In genomic region chr12:14842315-14842714, GRCh38 we compare ENCODE assay signal across 19 cellular contexts. TPM values are rescaled to one million over a fixed set of nuclear protein-coding genes. Genes with fewer than 3 reads are reported as not detected.
DNase-seq lines count a peak whose midpoint lies in the region; ATAC-seq and TF ChIP-seq lines count a peak whose summit lies in the region.
"Had no signal": no experiment of that assay in that cellular context is flagged by ENCODE, and none has a peak within 500 bp of the region (broad histone marks: within the 10 kb centered on the region; RNA-seq: fewer than 3 reads in every experiment).

No MANE protein-coding gene starts in this region.

- TF ChIP-seq EP300 in gastroesophageal sphincter (IDR thresholded peaks at IDR 0.05), result no peak

- H3K4me1 ChIP-seq in heart right ventricle (peaks cover 7 to 63% (median 46%) of the 10 kb centered on the region in 9 donors), gastroesophageal sphincter (peaks cover 14 to 57% (median 21%) of the 10 kb centered on the region in 3 donors), parathyroid adenoma (no peaks in the 10 kb centered on the region), upper lobe of right lung (peaks cover 37% of the 10 kb centered on the region), A673 (ENCODE audit: insufficient read depth, low read length, poor library complexity, severe bottlenecking) (no peaks in the 10 kb centered on the region)
- H3K4me1 ChIP-seq: neural progenitor cell, Peyer's patch had no signal

- H3K9me3 ChIP-seq in heart right ventricle, result no peaks in the 10 kb centered on the region
- no peaks in the 10 kb centered on the region for H3K9me3 ChIP-seq in gastroesophageal sphincter
- H3K9me3 ChIP-seq in parathyroid adenoma (ENCODE audit: control insufficient read depth, low read length), result no peaks in the 10 kb centered on the region
- no peaks in the 10 kb centered on the region for H3K9me3 ChIP-seq in upper lobe of right lung
- H3K9me3 ChIP-seq in A673 (ENCODE audit: low read depth, low read length, poor library complexity, severe bottlenecking), result no peaks in the 10 kb centered on the region
- H3K9me3 ChIP-seq: Peyer's patch had no signal

- H3K9ac ChIP-seq in parathyroid adenoma, result no peak overlapping the region
- H3K9ac ChIP-seq: neural progenitor cell had no signal

- CTCF ChIA-PET in A673 (lab: Charles Lee), result no interaction called here

- H3K27ac ChIP-seq in heart right ventricle (peak overlapping the region; percentile 67 to 82 (median 73)), gastroesophageal sphincter (peak overlapping the region; percentile 44 to 69 (median 56)), parathyroid adenoma (peak overlapping the region; percentile 29), upper lobe of right lung (peak overlapping the region; percentile 55), A673 (ENCODE audit: low read depth, low read length, poor library complexity, severe bottlenecking) (no peak overlapping the region)
- H3K27ac ChIP-seq: foreskin keratinocyte, neural progenitor cell had no signal

- WGBS in heart right ventricle, 2 donors, result 64 to 75% methylated on average over 3 of the region's 3 CpGs
- WGBS in gastroesophageal sphincter (ENCODE audit: low coverage in 1 of 2), 2 donors, result 71 to 79% methylated on average over 3 of the region's 3 CpGs

- no peak for TF ChIP-seq POLR2A in gastroesophageal sphincter (IDR thresholded peaks at IDR 0.05)

- H3K4me3 ChIP-seq in heart right ventricle, result peak overlapping the region in 9 of 10 donors; percentile 1 to 42 (median 33)
- no peak overlapping the region for H3K4me3 ChIP-seq in gastroesophageal sphincter
- no peak overlapping the region for H3K4me3 ChIP-seq in parathyroid adenoma (ENCODE audit: low read depth, low read length)
- H3K4me3 ChIP-seq in upper lobe of right lung, result peak overlapping the region; percentile 25
- no peak overlapping the region for H3K4me3 ChIP-seq in A673 (ENCODE audit: low read depth, low read length, poor library complexity, severe bottlenecking)
- H3K4me3 ChIP-seq: neural progenitor cell had no signal

- no peak overlapping the region for H2AFZ ChIP-seq in parathyroid adenoma
- H2AFZ ChIP-seq: neural progenitor cell had no signal

- H3K4me2 ChIP-seq in parathyroid adenoma (ENCODE audit: low read length), result no peak overlapping the region
- H3K4me2 ChIP-seq: neural progenitor cell had no signal

- ATAC-seq in heart right ventricle (no peak), left cardiac atrium (no peak), gastroesophageal sphincter (no peak), upper lobe of right lung (no peak)

- H3K79me2 ChIP-seq in parathyroid adenoma, result no peaks in the 10 kb centered on the region

- POLR2A ChIA-PET in A673 (lab: Charles Lee; ENCODE audit: low non-redundant PET), result no interaction called here

- DNase-seq in heart right ventricle (no peak), left cardiac atrium (no peak), upper lobe of right lung (no peak), NAMALWA (ENCODE audit: low spot score) (no peak), A673 (ENCODE audit: low spot score) (no peak), NCI-H2029 (lab: John Stamatoyannopoulos, UW) (no peak)
- DNase-seq: activated CD4-positive, alpha-beta memory T cell treated with anti-CD3 and anti-CD28 coated beads for 36 hours; CD4-positive, alpha-beta T cell; central memory CD4-positive, alpha-beta T cell; NCI-H2081 treated with DMSO at 0.1 percent for 48 hours; Peyer's patch; stimulated activated CD4-positive, alpha-beta T cell treated with anti-CD3 and anti-CD28 coated beads, Interleukin-4, amount 100 ng/mL, for 4 hours had no signal

- H3K27me3 ChIP-seq in heart right ventricle (no peaks in the 10 kb centered on the region), gastroesophageal sphincter (no peaks in the 10 kb centered on the region), parathyroid adenoma (ENCODE audit: control insufficient read depth, insufficient read depth, low read length) (no peaks in the 10 kb centered on the region), upper lobe of right lung (no peaks in the 10 kb centered on the region), A673 (replicated peaks; ENCODE audit: insufficient read depth, low read depth, low read length, poor library complexity) (no peaks in the 10 kb centered on the region)
- H3K27me3 ChIP-seq: foreskin keratinocyte, neural progenitor cell, Peyer's patch had no signal

- TF ChIP-seq CTCF in heart right ventricle (IDR thresholded peaks at IDR 0.05) (no peak), gastroesophageal sphincter (IDR thresholded peaks at IDR 0.05) (no peak), parathyroid adenoma (IDR thresholded peaks at IDR 0.05) (no peak), upper lobe of right lung (IDR thresholded peaks at IDR 0.05) (no peak), A673 (conservative IDR thresholded peaks at IDR 0.05; ENCODE audit: low read depth, low read length) (no peak)

- BruUV-seq in A673 (replicated peaks; lab: Mats Ljungman, UMichigan), result no TSS peak

- intact Hi-C loops in heart right ventricle (cut with DNase I) (loop anchor here in 6 of 10 donors (2.0 to 10.0 kb wide), 9 partner anchors 40 to 432 kb away; partner anchors contain the start of genes C12orf60 (in 2 of the 6), RERG (in 2 of the 6), WBP11 (in 2 of the 6) and MGP (in 1 of the 6)), left cardiac atrium (cut with DNase I) (loop anchor here in 1 of 2 donors (10.0 kb wide), 1 partner anchor 382 kb away; the partner anchor contains the start of gene RERG), upper lobe of right lung (cut with DNase I) (no loop called here), A673 (cut with micrococcal nuclease; ENCODE audit: unreplicated experiment) (loop anchor here (5.0 to 10.0 kb wide), 2 partner anchors 312 to 685 kb away; no protein-coding TSS in a partner anchor)

- no peaks in the 10 kb centered on the region for H3K36me3 ChIP-seq in heart right ventricle
- H3K36me3 ChIP-seq in gastroesophageal sphincter, result no peaks in the 10 kb centered on the region
- no peaks in the 10 kb centered on the region for H3K36me3 ChIP-seq in parathyroid adenoma (ENCODE audit: control insufficient read depth, insufficient read depth, low read length)
- no peaks in the 10 kb centered on the region for H3K36me3 ChIP-seq in upper lobe of right lung
- H3K36me3 ChIP-seq in A673 (ENCODE audit: insufficient read depth, low read length, poor library complexity, severe bottlenecking), result no peaks in the 10 kb centered on the region
- H3K36me3 ChIP-seq: neural progenitor cell, Peyer's patch had no signal

RNA-seq across cellular contexts. Expression of gene ART4, which starts 1.0 kb away (rescaled TPM):
- total RNA-seq in heart right ventricle (1 to 10 TPM in 9 of 10 donors, under 1 TPM in 1; 0.72 to 3.9 (median 2.8) TPM), left cardiac atrium (10 to 100 TPM in 1 of 2 donors, 1 to 10 TPM in 1; 5.4 to 11.8 TPM), gastroesophageal sphincter (1 to 10 TPM in 1 of 4 donors, under 1 TPM in 3; 0.13 to 1.7 (median 0.62) TPM), upper lobe of right lung (5.7 TPM), A673 (2021) (not detected in 2 replicates)
- 1 to 10 TPM; 1.3 to 2.7 TPM for polyA plus RNA-seq in heart right ventricle
- total RNA-seq: activated CD4-positive, alpha-beta memory T cell treated with anti-CD3 and anti-CD28 coated beads for 36 hours; CD4-positive, alpha-beta T cell; foreskin keratinocyte had no signal
- polyA plus RNA-seq: foreskin keratinocyte, IgD-negative memory B cell had no signal

RNA-seq across cellular contexts. Expression of gene SMCO3, which starts 28.3 kb away (rescaled TPM):
- under 1 TPM in 5 of 10 donors, not detected in 5; 0.10 to 0.24 (median 0.12) TPM for total RNA-seq in heart right ventricle
- 1 to 10 TPM in 1 of 2 donors, under 1 TPM in 1; 0.14 to 1.3 TPM for polyA plus RNA-seq in heart right ventricle
- total RNA-seq in left cardiac atrium, result under 1 TPM; 0.29 to 0.44 TPM
- total RNA-seq in gastroesophageal sphincter, result under 1 TPM in 3 of 4 donors, not detected in 1; 0.13 to 0.57 (median 0.31) TPM
- total RNA-seq in upper lobe of right lung, result 1.9 TPM
- not detected in 2 replicates for total RNA-seq in A673 (2021)
- total RNA-seq: activated CD4-positive, alpha-beta memory T cell treated with anti-CD3 and anti-CD28 coated beads for 36 hours; CD4-positive, alpha-beta T cell; foreskin keratinocyte; mesenteric fat pad; Peyer's patch; ureter had no signal
- polyA plus RNA-seq: foreskin keratinocyte, IgD-negative memory B cell had no signal

RNA-seq across cellular contexts. Expression of gene C12orf60, which starts 38.8 kb away (rescaled TPM):
- 1 to 10 TPM; 1.2 to 5.8 (median 3.7) TPM for total RNA-seq in heart right ventricle
- polyA plus RNA-seq in heart right ventricle, result 1 to 10 TPM; 3.4 to 5.5 TPM
- 1 to 10 TPM in 1 of 2 donors, under 1 TPM in 1; 0.94 to 1.1 TPM for total RNA-seq in left cardiac atrium
- total RNA-seq in gastroesophageal sphincter, result 1 to 10 TPM in 2 of 4 donors, under 1 TPM in 2; 0.40 to 1.5 (median 1.0) TPM
- total RNA-seq in upper lobe of right lung, result 0.17 TPM
- 1.9 and 2.2 TPM in 2 replicates for total RNA-seq in A673 (2021)

RNA-seq across cellular contexts. Expression of gene WBP11, which starts 39.0 kb away (rescaled TPM):
- total RNA-seq in heart right ventricle (10 to 100 TPM; 47.6 to 62.3 (median 56.0) TPM), left cardiac atrium (10 to 100 TPM; 41.0 to 56.0 TPM), gastroesophageal sphincter (10 to 100 TPM; 13.5 to 24.3 (median 21.1) TPM), upper lobe of right lung (49.3 TPM), A673 (2021) (144 and 150 TPM in 2 replicates)
- polyA plus RNA-seq in heart right ventricle, result 10 to 100 TPM; 11.9 to 27.6 TPM

RNA-seq across cellular contexts. Expression of gene MGP, which starts 43.3 kb away (rescaled TPM):
- total RNA-seq in heart right ventricle (100 to 1,000 TPM; 151 to 456 (median 254) TPM), left cardiac atrium (1,000 to 10,000 TPM; 1,159 to 1,325 TPM), gastroesophageal sphincter (100 to 1,000 TPM; 506 to 706 (median 636) TPM), upper lobe of right lung (472 TPM), A673 (2021) (not detected in 2 replicates)
- polyA plus RNA-seq in heart right ventricle, result 100 to 1,000 TPM; 252 to 528 TPM
- total RNA-seq: activated CD4-positive, alpha-beta memory T cell treated with anti-CD3 and anti-CD28 coated beads for 36 hours; foreskin keratinocyte had no signal
- polyA plus RNA-seq: foreskin keratinocyte, IgD-negative memory B cell had no signal

Comparison
In these comparisons a context has a peak if more than half of its experiments do, and no peak if none do; other contexts are left out.
1. H3K4me3 ChIP-seq: peak in heart right ventricle (9 of 10) and upper lobe of right lung (single experiment); none in gastroesophageal sphincter (0 of 2), parathyroid adenoma (single experiment) and A673 (single experiment).